In genomic region chr13:99087954-99088491, GRCh38 we compare ENCODE assay signal across 8 cellular contexts.
A peak's percentile ranks its signal among the peaks of the same experiment; 100 is the strongest.
DNase-seq lines count a peak whose midpoint lies in the region; ATAC-seq lines count a peak whose summit lies in the region.

No MANE protein-coding gene starts in this region.

- no peaks in the 10 kb centered on the region for H3K27me3 Mint-ChIP-seq in activated naive CD4-positive, alpha-beta T cell treated with anti-CD3 and anti-CD28 coated beads, Interleukin-2, amount 10 ng/mL, durations not matched to agents 7 days and 5 days

- H3K4me1 Mint-ChIP-seq in activated naive CD4-positive, alpha-beta T cell treated with anti-CD3 and anti-CD28 coated beads, Interleukin-2, amount 10 ng/mL, durations not matched to agents 7 days and 5 days = peaks cover 41% of the 10 kb centered on the region

- DNase-seq in NCI-H345 (lab: John Stamatoyannopoulos, UW) (peak; percentile 71), left ventricle myocardium superior (no peak), dedifferentiated amniotic fluid mesenchymal stem cell (ENCODE audit: extremely low spot score) (no peak), SW 1271 (lab: John Stamatoyannopoulos, UW) (no peak)
- DNase-seq in activated naive CD4-positive, alpha-beta T cell treated with anti-CD3 and anti-CD28 coated beads, Interleukin-2, amount 10 ng/mL, durations not matched to agents 7 days and 5 days = peak; percentile 58

- H3K4me3 Mint-ChIP-seq in activated naive CD4-positive, alpha-beta T cell treated with anti-CD3 and anti-CD28 coated beads, Interleukin-2, amount 10 ng/mL, durations not matched to agents 7 days and 5 days = peak overlapping the region; percentile 86

- H3K9me3 ChIP-seq in skeletal muscle tissue (ENCODE audit: control insufficient read depth in 3 of 3, low read length in 3 of 3) = no peaks in the 10 kb centered on the region

- H3K27me3 ChIP-seq in skeletal muscle tissue (ENCODE audit: control insufficient read depth in 3 of 3, insufficient read depth in 3 of 3, low read length in 3 of 3) = no peaks in the 10 kb centered on the region

- peak overlapping the region; percentile 99 for H3K27ac Mint-ChIP-seq in activated naive CD4-positive, alpha-beta T cell treated with anti-CD3 and anti-CD28 coated beads, Interleukin-2, amount 10 ng/mL, durations not matched to agents 7 days and 5 days

- peaks cover 12% of the 10 kb centered on the region for H3K36me3 Mint-ChIP-seq in activated naive CD4-positive, alpha-beta T cell treated with anti-CD3 and anti-CD28 coated beads, Interleukin-2, amount 10 ng/mL, durations not matched to agents 7 days and 5 days

- H3K9me3 Mint-ChIP-seq in activated naive CD4-positive, alpha-beta T cell treated with anti-CD3 and anti-CD28 coated beads, Interleukin-2, amount 10 ng/mL, durations not matched to agents 7 days and 5 days = no peaks in the 10 kb centered on the region

- no peaks in the 10 kb centered on the region for H3K36me3 ChIP-seq in skeletal muscle tissue (ENCODE audit: control insufficient read depth in 3 of 3, insufficient read depth in 3 of 3, low read length in 3 of 3)

- peaks cover 3 to 29% (median 12%) of the 10 kb centered on the region in 3 donors for H3K4me1 ChIP-seq in skeletal muscle tissue (ENCODE audit: control insufficient read depth in 3 of 3, insufficient read depth in 3 of 3, low read length in 3 of 3)

- H3K27ac ChIP-seq in skeletal muscle tissue (ENCODE audit: low read depth, low read length) = peak overlapping the region; percentile 85

- peak overlapping the region; percentile 79 to 82 (median 82) for H3K9ac ChIP-seq in skeletal muscle tissue (ENCODE audit: low read depth in 1 of 3, low read length in 3 of 3)

- CTCF ChIA-PET in activated naive CD4-positive, alpha-beta T cell treated with anti-CD3 and anti-CD28 coated beads, Interleukin-2, amount 10 ng/mL, durations not matched to agents 7 days and 5 days (lab: Charles Lee) = interaction anchor here (0.8 to 2.4 kb wide), 5 partner anchors 37 to 219 kb away, joined by 3 to 10 read pairs (median 3); no protein-coding TSS in a partner anchor

- intact Hi-C loops in left ventricle myocardium superior (cut with micrococcal nuclease) = no loop called here

- ATAC-seq in GM18873 (IDR thresholded peaks at IDR 0.05; ENCODE audit: low FRiP score, unreplicated experiment) (peak; percentile 31), HG02885 (IDR thresholded peaks at IDR 0.05; ENCODE audit: poor library complexity, unreplicated experiment) (peak; percentile 26), left ventricle myocardium superior (peak; percentile 15)

- H3K4me3 ChIP-seq in skeletal muscle tissue (ENCODE audit: low read length in 3 of 3) = peak overlapping the region; percentile 81 to 92 (median 83)

Comparison
In these comparisons a context has a peak if more than half of its experiments do, and no peak if none do; other contexts are left out.
1. DNase-seq: peak in NCI-H345 (single experiment) and activated naive CD4-positive, alpha-beta T cell treated with anti-CD3 and anti-CD28 coated beads, Interleukin-2, amount 10 ng/mL, durations not matched to agents 7 days and 5 days (single experiment); none in left ventricle myocardium superior (single experiment), dedifferentiated amniotic fluid mesenchymal stem cell (single experiment) and SW 1271 (0 of 2).
2. Peak in every context shown above with its lines, with median percentiles within 50 percentile points of each other: ATAC-seq.